In the genomic region with DNA sequence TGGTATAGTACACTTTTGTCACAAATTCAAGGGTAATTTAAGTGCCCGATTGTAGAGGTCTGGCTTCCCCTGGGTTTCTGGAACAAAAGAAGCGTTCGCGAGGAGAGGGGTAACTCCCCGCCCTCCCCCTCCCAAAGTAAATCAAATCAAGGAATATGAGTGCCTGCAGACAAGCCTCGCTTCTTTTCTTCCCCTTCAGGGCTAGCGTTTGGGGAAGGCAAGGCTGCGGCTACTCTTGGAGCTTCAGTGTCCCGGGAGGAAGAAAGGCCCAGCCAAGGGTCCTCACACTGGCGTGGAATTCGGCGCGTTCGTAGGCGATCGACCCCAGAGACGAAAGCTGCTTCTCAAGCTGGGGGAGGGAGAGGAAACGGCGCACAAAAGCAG, we compare ENCODE assay signal across 8 cellular contexts. TPM values are rescaled to one million over a fixed set of nuclear protein-coding genes. Genes with fewer than 3 reads are reported as not detected.
DNase-seq lines count a peak whose midpoint lies in the region; ATAC-seq and TF ChIP-seq lines count a peak whose summit lies in the region.

No MANE protein-coding gene starts in this region.

- H3K9me3 ChIP-seq in CD4-positive, alpha-beta T cell (ENCODE audit: control insufficient read depth, low read length), result no peaks in the 10 kb centered on the region
- no peaks in the 10 kb centered on the region for H3K9me3 ChIP-seq in neural progenitor cell (ENCODE audit: low read depth)

- H3K4me3 Mint-ChIP-seq in CD4-positive, alpha-beta T cell, result peak overlapping the region; percentile 98
- peak overlapping the region; percentile 98 for H3K4me3 Mint-ChIP-seq in neural progenitor cell

- H2AFZ ChIP-seq in neural progenitor cell (replicated peaks), result peak overlapping the region; percentile 83

- CTCF ChIA-PET in CD4-positive, alpha-beta T cell (lab: Charles Lee), result interaction anchor here (8.1 kb wide), 1 partner anchor 22 kb away, joined by 117 read pairs; no protein-coding TSS in a partner anchor

- no peak for DNase-seq in CD4-positive, alpha-beta T cell
- peak; percentile 71 for DNase-seq in OCI-M1 (lab: John Stamatoyannopoulos, UW)
- no peak for DNase-seq in epithelial cell of esophagus (ENCODE audit: low read depth)
- DNase-seq in neural progenitor cell (ENCODE audit: low spot score), result no peak
- no peak for DNase-seq in central memory CD4-positive, alpha-beta T cell
- no peak for DNase-seq in activated CD4-positive, alpha-beta T cell treated with anti-CD3 and anti-CD28 coated beads, Interleukin-2, amount 50 U/mL, for 48 hours

- POLR2A ChIA-PET in CD4-positive, alpha-beta T cell (lab: Charles Lee), result interaction anchor here (0.5 to 6.7 kb wide), 10 partner anchors 10 to 133 kb away, joined by 3 to 137 read pairs (median 12); a partner anchor contains a TSS

- H3K4me2 ChIP-seq in neural progenitor cell, result peak overlapping the region; percentile 97

- H3K36me3 Mint-ChIP-seq in CD4-positive, alpha-beta T cell (ENCODE audit: low read depth), result peaks cover 23% of the 10 kb centered on the region
- peaks cover 7% of the 10 kb centered on the region for H3K36me3 Mint-ChIP-seq in neural progenitor cell

- peaks cover 56% of the 10 kb centered on the region for H3K4me1 Mint-ChIP-seq in CD4-positive, alpha-beta T cell (ENCODE audit: low read depth)
- H3K4me1 Mint-ChIP-seq in neural progenitor cell, result peaks cover 19% of the 10 kb centered on the region

- peaks cover 74% of the 10 kb centered on the region for H3K79me2 ChIP-seq in neural progenitor cell (ENCODE audit: low read depth)

- no peak for ATAC-seq in CD4-positive, alpha-beta T cell (ENCODE audit: poor library complexity)
- ATAC-seq in HG02588 (IDR thresholded peaks at IDR 0.05; ENCODE audit: unreplicated experiment) (no peak), HG03108 (IDR thresholded peaks at IDR 0.05; ENCODE audit: unreplicated experiment) (no peak)

- no peak for TF ChIP-seq CTCF in CD4-positive, alpha-beta T cell (IDR thresholded peaks at IDR 0.05)
- TF ChIP-seq CTCF in epithelial cell of esophagus (IDR thresholded peaks at IDR 0.05; ENCODE audit: insufficient read depth, low read depth, low read length, missing control alignments), result no peak
- no peak for TF ChIP-seq CTCF in neural progenitor cell (IDR thresholded peaks at IDR 0.05)

- intact Hi-C loops in CD4-positive, alpha-beta T cell (cut with DNase I, micrococcal nuclease), result loop anchor here (1.0 to 10.0 kb wide), 7 partner anchors 10 to 1630 kb away; a partner anchor contains a TSS

- no peaks in the 10 kb centered on the region for H3K27me3 ChIP-seq in CD4-positive, alpha-beta T cell (ENCODE audit: control insufficient read depth, insufficient read depth, low read length)
- H3K27me3 ChIP-seq in neural progenitor cell, result no peaks in the 10 kb centered on the region

- H3K4me3 ChIP-seq in epithelial cell of esophagus (ENCODE audit: low read length), result peak overlapping the region; percentile 55
- peak overlapping the region; percentile 93 for H3K4me3 ChIP-seq in neural progenitor cell

- peak overlapping the region; percentile 98 for H3K27ac Mint-ChIP-seq in CD4-positive, alpha-beta T cell
- H3K27ac Mint-ChIP-seq in neural progenitor cell, result peak overlapping the region; percentile 99

- no peaks in the 10 kb centered on the region for H3K9me3 Mint-ChIP-seq in CD4-positive, alpha-beta T cell
- no peaks in the 10 kb centered on the region for H3K9me3 Mint-ChIP-seq in neural progenitor cell

- peaks cover 17% of the 10 kb centered on the region for H3K4me1 ChIP-seq in neural progenitor cell

- H3K27me3 Mint-ChIP-seq in CD4-positive, alpha-beta T cell, result no peaks in the 10 kb centered on the region
- H3K27me3 Mint-ChIP-seq in neural progenitor cell (ENCODE audit: insufficient read depth, low read depth), result peaks cover 3% of the 10 kb centered on the region

- H3F3A ChIP-seq in neural progenitor cell (ENCODE audit: low read depth), result peaks cover 30% of the 10 kb centered on the region

- H3K27ac ChIP-seq in CD4-positive, alpha-beta T cell (ENCODE audit: low read depth, low read length), result peak overlapping the region; percentile 97
- peak overlapping the region; percentile 99 for H3K27ac ChIP-seq in neural progenitor cell

- H3K9ac ChIP-seq in neural progenitor cell, result peak overlapping the region; percentile 93

- no peaks in the 10 kb centered on the region for H3K36me3 ChIP-seq in neural progenitor cell

- H4K20me1 ChIP-seq in neural progenitor cell (ENCODE audit: low read depth), result peaks cover 33% of the 10 kb centered on the region

RNA-seq across cellular contexts. Expression of a gene that starts 0.4 kb away (rescaled TPM):
- 10 to 100 TPM; 64.1 to 73.3 TPM for total RNA-seq in CD4-positive, alpha-beta T cell
- 364 and 513 TPM in 2 replicates for total RNA-seq in neural progenitor cell (ENCODE audit: low replicate concordance)
